In genomic region chr3:121998588-121999473, GRCh38 we compare ENCODE assay signal across 1 cellular context.
TF ChIP-seq lines count a peak whose summit lies in the region.

No MANE protein-coding gene starts in this region.

TF ChIP-seq in IMR-90, 13 proteins besides CTCF, POLR2A, EP300 and RAD21:
- TF ChIP-seq MAFK (IDR thresholded peaks at IDR 0.05; ENCODE audit: low read depth, low read length) (no peak), BHLHE40 (IDR thresholded peaks at IDR 0.05; ENCODE audit: low read depth, low read length) (no peak), USF2 (IDR thresholded peaks at IDR 0.05; ENCODE audit: low read depth, low read length) (no peak), RFX5 (IDR thresholded peaks at IDR 0.05; ENCODE audit: low read depth, low read length) (no peak), CEBPB (IDR thresholded peaks at IDR 0.05; ENCODE audit: low read depth, low read length) (no peak)
